1 cellular context compared by ENCODE assay signal in genomic region chr5:1547655-1548054, GRCh38.
TF ChIP-seq lines count a peak whose summit lies in the region.

No MANE protein-coding gene starts in this region.

TF ChIP-seq in K562, 482 proteins besides CTCF, POLR2A, EP300 and RAD21 (continued from another document):
- TF ChIP-seq ZNF318 (IDR thresholded peaks at IDR 0.05; ENCODE audit: borderline replicate concordance in 1 of 2, low read depth in 1 of 2), result no peak
- TF ChIP-seq TSC22D4 (tag; IDR thresholded peaks at IDR 0.05), result no peak
- TF ChIP-seq THRAP3 (IDR thresholded peaks at IDR 0.05; ENCODE audit: borderline replicate concordance), result no peak
- no peak for TF ChIP-seq ZNF224 (CRISPR knock-in tag; IDR thresholded peaks at IDR 0.05)
- TF ChIP-seq SMARCE1 (IDR thresholded peaks at IDR 0.05), result no peak
- no peak for TF ChIP-seq ZNF780A (CRISPR knock-in tag; IDR thresholded peaks at IDR 0.05)
- no peak for TF ChIP-seq ATF2 (CRISPR knock-in tag; IDR thresholded peaks at IDR 0.05)
- no peak for TF ChIP-seq PHF21A (IDR thresholded peaks at IDR 0.05; ENCODE audit: borderline replicate concordance, low read depth)
- TF ChIP-seq ZNF551 (CRISPR knock-in tag; IDR thresholded peaks at IDR 0.05), result no peak
TF ChIP-seq in K562: peak in this region for 0.
